In genomic region chr5:75601567-75601966, GRCh38 we compare ENCODE assay signal across 19 cellular contexts. TPM values are rescaled to one million over a fixed set of nuclear protein-coding genes. Genes with fewer than 3 reads are reported as not detected.
"Had no signal": no experiment of that assay in that cellular context is flagged by ENCODE, and none has a peak within 500 bp of the region (broad histone marks: within the 10 kb centered on the region; RNA-seq: fewer than 3 reads in every experiment).

No MANE protein-coding gene starts in this region.

- H3K27me3 ChIP-seq: dorsolateral prefrontal cortex, right atrium auricular region, thyroid gland, uterus had no signal

- H3K27me3 Mint-ChIP-seq: memory B cell; progenitor cell of endocrine pancreas; stimulated activated naive B cell treated with anti-CD40 and anti-IgM and Interleukin-4, amounts not matched to agents 10 μg/mL and 1 μg/mL and 100 μg/mL, for 72 hours had no signal

- H3K4me3 ChIP-seq: dorsolateral prefrontal cortex, right atrium auricular region, thyroid gland, uterus had no signal

- H3K4me3 Mint-ChIP-seq: endodermal cell; memory B cell; nephron; stimulated activated naive B cell treated with anti-CD40 and anti-IgM and Interleukin-4, amounts not matched to agents 10 μg/mL and 1 μg/mL and 100 μg/mL, for 72 hours had no signal

- H3K27ac ChIP-seq: dorsolateral prefrontal cortex, right atrium auricular region, thyroid gland, uterus had no signal

- DNase-seq: activated CD4-positive, alpha-beta T cell treated with anti-CD3 and anti-CD28 coated beads, Interleukin-2, amount 50 U/mL, for 1 hour; activated naive CD4-positive, alpha-beta T cell; activated T-cell treated with anti-CD3 and anti-CD28 coated beads for 4 hours; anterior cingulate cortex; dorsolateral prefrontal cortex; endodermal cell; hypothalamus; kidney glomerular epithelial cell; left ventricle myocardium superior; occipital lobe; stimulated activated CD4-positive, alpha-beta T cell treated with anti-CD3 and anti-CD28 coated beads, Interleukin-15, amount 100 ng/mL, for 24 hours; stimulated activated CD4-positive, alpha-beta T cell treated with anti-CD3 and anti-CD28 coated beads, Interleukin-4, amount 100 ng/mL, for 1 hour; stimulated activated naive B cell treated with anti-CD40 and anti-IgM and Interleukin-4, amounts not matched to agents 10 μg/mL and 1 μg/mL and 100 μg/mL, for 72 hours; thyroid gland; uterus had no signal

- H3K36me3 ChIP-seq: uterus had no signal

- H3K9me3 ChIP-seq: right atrium auricular region, thyroid gland, uterus had no signal

- H3K4me1 ChIP-seq: right atrium auricular region, thyroid gland, uterus had no signal

- H3K9me3 Mint-ChIP-seq: endodermal cell; memory B cell; nephron; stimulated activated naive B cell treated with anti-CD40 and anti-IgM and Interleukin-4, amounts not matched to agents 10 μg/mL and 1 μg/mL and 100 μg/mL, for 72 hours had no signal

- H3K27ac Mint-ChIP-seq: endodermal cell; memory B cell; nephron; progenitor cell of endocrine pancreas; stimulated activated naive B cell treated with anti-CD40 and anti-IgM and Interleukin-4, amounts not matched to agents 10 μg/mL and 1 μg/mL and 100 μg/mL, for 72 hours had no signal

- ATAC-seq: left ventricle myocardium superior; stimulated activated naive B cell treated with anti-CD40 and anti-IgM and Interleukin-4, amounts not matched to agents 10 μg/mL and 1 μg/mL and 100 μg/mL, for 72 hours had no signal

RNA-seq across cellular contexts. Expression of gene ANKDD1B, which starts 9.7 kb away (rescaled TPM):
- total RNA-seq: right atrium auricular region had no signal
